10 cellular contexts compared by ENCODE assay signal in the genomic region with DNA sequence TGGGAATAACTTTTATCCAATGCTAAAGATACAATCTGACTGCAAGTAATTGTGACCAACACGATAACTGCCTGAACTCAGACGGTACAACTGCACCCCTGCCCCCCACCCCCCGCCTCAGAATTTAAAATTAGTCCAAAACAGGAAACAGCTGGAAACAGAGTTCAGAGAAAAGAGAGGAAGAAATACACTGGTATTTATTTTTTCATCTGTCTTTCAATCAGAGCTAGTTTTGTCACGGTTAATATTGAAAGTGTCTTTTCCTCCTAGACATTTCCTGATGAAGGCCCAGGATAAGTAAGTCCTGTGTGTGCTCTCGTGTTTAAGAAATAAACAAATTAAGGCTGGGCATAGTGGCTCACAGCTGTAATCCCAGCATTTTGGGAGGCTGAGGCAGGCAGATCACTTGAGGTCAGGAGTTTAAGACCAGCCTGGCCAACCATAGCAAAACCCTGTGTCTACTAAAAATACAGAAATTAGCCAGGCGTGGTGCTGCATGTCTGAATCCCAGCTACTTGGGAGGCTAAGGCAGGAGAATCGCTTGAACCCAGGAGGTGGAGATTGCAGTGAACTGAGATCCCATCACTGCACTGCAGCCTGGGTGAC. TPM values are rescaled to one million over a fixed set of nuclear protein-coding genes. Genes with fewer than 3 reads are reported as not detected.
DNase-seq lines count a peak whose midpoint lies in the region; ATAC-seq and TF ChIP-seq lines count a peak whose summit lies in the region.
"Had no signal": no experiment of that assay in that cellular context is flagged by ENCODE, and none has a peak within 500 bp of the region (broad histone marks: within the 10 kb centered on the region; RNA-seq: fewer than 3 reads in every experiment).

No MANE protein-coding gene starts in this region.

- no peaks in the 10 kb centered on the region for H3K9me3 Mint-ChIP-seq in activated CD8-positive, alpha-beta memory T cell treated with anti-CD3 and anti-CD28 coated beads, Interleukin-2, amount 10 ng/mL, durations not matched to agents 7 days and 5 days (ENCODE audit: low read depth)
- H3K9me3 Mint-ChIP-seq in activated CD4-positive, alpha-beta memory T cell treated with anti-CD3 and anti-CD28 coated beads, Interleukin-2, amount 10 ng/mL, durations not matched to agents 7 days and 5 days, result no peaks in the 10 kb centered on the region

- H3K36me3 Mint-ChIP-seq in activated CD8-positive, alpha-beta memory T cell treated with anti-CD3 and anti-CD28 coated beads, Interleukin-2, amount 10 ng/mL, durations not matched to agents 7 days and 5 days, result no peaks in the 10 kb centered on the region
- H3K36me3 Mint-ChIP-seq in activated CD4-positive, alpha-beta memory T cell treated with anti-CD3 and anti-CD28 coated beads, Interleukin-2, amount 10 ng/mL, durations not matched to agents 7 days and 5 days (ENCODE audit: low read depth), result no peaks in the 10 kb centered on the region

- ATAC-seq in activated CD8-positive, alpha-beta memory T cell treated with anti-CD3 and anti-CD28 coated beads, Interleukin-2, amount 10 ng/mL, durations not matched to agents 7 days and 5 days, result no peak
- no peak for ATAC-seq in lower lobe of right lung
- ATAC-seq in thoracic aorta (ENCODE audit: insufficient number of reproducible peaks, low FRiP score, low read depth), result no peak
- ATAC-seq in HG03457 (IDR thresholded peaks at IDR 0.05; ENCODE audit: unreplicated experiment), result no peak

- H3K27me3 Mint-ChIP-seq in activated CD8-positive, alpha-beta memory T cell treated with anti-CD3 and anti-CD28 coated beads, Interleukin-2, amount 10 ng/mL, durations not matched to agents 7 days and 5 days, result no peaks in the 10 kb centered on the region
- no peaks in the 10 kb centered on the region for H3K27me3 Mint-ChIP-seq in activated CD4-positive, alpha-beta memory T cell treated with anti-CD3 and anti-CD28 coated beads, Interleukin-2, amount 10 ng/mL, durations not matched to agents 7 days and 5 days

- H3K9me3 ChIP-seq in lower lobe of right lung, result no peaks in the 10 kb centered on the region
- no peaks in the 10 kb centered on the region for H3K9me3 ChIP-seq in thoracic aorta

- peak overlapping the region; percentile 73 for H3K27ac ChIP-seq in lower lobe of right lung
- peak overlapping the region; percentile 95 for H3K27ac ChIP-seq in thoracic aorta

- TF ChIP-seq CTCF in lower lobe of right lung (IDR thresholded peaks at IDR 0.05) (no peak), thoracic aorta (IDR thresholded peaks at IDR 0.05) (no peak)

- peaks cover 89% of the 10 kb centered on the region for H3K4me1 ChIP-seq in lower lobe of right lung
- H3K4me1 ChIP-seq in thoracic aorta (ENCODE audit: control insufficient read depth in 1 of 2, low read depth in 2 of 2), result peaks cover 61 to 78% of the 10 kb centered on the region in 2 donors

- intact Hi-C loops in lower lobe of right lung (cut with DNase I), result no loop called here

- DNase-seq in activated CD8-positive, alpha-beta memory T cell treated with anti-CD3 and anti-CD28 coated beads, Interleukin-2, amount 10 ng/mL, durations not matched to agents 7 days and 5 days, result no peak
- no peak for DNase-seq in activated CD8-positive, alpha-beta memory T cell treated with anti-CD3 and anti-CD28 coated beads for 24 hours
- DNase-seq in activated CD4-positive, alpha-beta memory T cell treated with anti-CD3 and anti-CD28 coated beads, Interleukin-2, amount 10 ng/mL, durations not matched to agents 7 days and 5 days, result no peak
- no peak for DNase-seq in lower lobe of right lung
- DNase-seq in thoracic aorta (ENCODE audit: low spot score), result no peak
- DNase-seq in NOMO-1 treated with DMSO at 0.1 percent for 48 hours (lab: John Stamatoyannopoulos, UW; ENCODE audit: unreplicated experiment), result no peak
- no peak for DNase-seq in anterior cingulate cortex (lab: John Stamatoyannopoulos, UW)
- DNase-seq: ACHN had no signal

- no peaks in the 10 kb centered on the region for H3K36me3 ChIP-seq in lower lobe of right lung
- no peaks in the 10 kb centered on the region for H3K36me3 ChIP-seq in thoracic aorta

- peak overlapping the region; percentile 74 for H3K27ac Mint-ChIP-seq in activated CD8-positive, alpha-beta memory T cell treated with anti-CD3 and anti-CD28 coated beads, Interleukin-2, amount 10 ng/mL, durations not matched to agents 7 days and 5 days
- peak overlapping the region; percentile 29 for H3K27ac Mint-ChIP-seq in activated CD4-positive, alpha-beta memory T cell treated with anti-CD3 and anti-CD28 coated beads, Interleukin-2, amount 10 ng/mL, durations not matched to agents 7 days and 5 days

- H3K4me1 Mint-ChIP-seq in activated CD8-positive, alpha-beta memory T cell treated with anti-CD3 and anti-CD28 coated beads, Interleukin-2, amount 10 ng/mL, durations not matched to agents 7 days and 5 days, result peaks cover 34% of the 10 kb centered on the region
- peaks cover 28% of the 10 kb centered on the region for H3K4me1 Mint-ChIP-seq in activated CD4-positive, alpha-beta memory T cell treated with anti-CD3 and anti-CD28 coated beads, Interleukin-2, amount 10 ng/mL, durations not matched to agents 7 days and 5 days

- CTCF ChIA-PET in activated CD8-positive, alpha-beta memory T cell treated with anti-CD3 and anti-CD28 coated beads, Interleukin-2, amount 10 ng/mL, durations not matched to agents 7 days and 5 days (lab: Charles Lee), result interaction anchor here (0.6 to 1.6 kb wide), 5 partner anchors 11 to 56 kb away, joined by 3 to 6 read pairs (median 4); no protein-coding TSS in a partner anchor
- CTCF ChIA-PET in activated CD4-positive, alpha-beta memory T cell treated with anti-CD3 and anti-CD28 coated beads, Interleukin-2, amount 10 ng/mL, durations not matched to agents 7 days and 5 days (lab: Charles Lee), result interaction anchor here (0.6 kb wide), 1 partner anchor 140 kb away, joined by 3 read pairs; no protein-coding TSS in a partner anchor

- H3K27me3 ChIP-seq in lower lobe of right lung (ENCODE audit: low read depth) (no peaks in the 10 kb centered on the region), thoracic aorta (replicated peaks; ENCODE audit: insufficient read depth) (no peaks in the 10 kb centered on the region)

- no peak overlapping the region for H3K4me3 ChIP-seq in lower lobe of right lung
- H3K4me3 ChIP-seq in thoracic aorta, result peak overlapping the region; percentile 30

- H3K4me3 Mint-ChIP-seq in activated CD8-positive, alpha-beta memory T cell treated with anti-CD3 and anti-CD28 coated beads, Interleukin-2, amount 10 ng/mL, durations not matched to agents 7 days and 5 days, result peak overlapping the region; percentile 16
- no peak overlapping the region for H3K4me3 Mint-ChIP-seq in activated CD4-positive, alpha-beta memory T cell treated with anti-CD3 and anti-CD28 coated beads, Interleukin-2, amount 10 ng/mL, durations not matched to agents 7 days and 5 days

- POLR2A ChIA-PET in activated CD4-positive, alpha-beta memory T cell treated with anti-CD3 and anti-CD28 coated beads, Interleukin-2, amount 10 ng/mL, durations not matched to agents 7 days and 5 days (lab: Charles Lee), result interaction anchor here (0.6 to 2.0 kb wide), 4 partner anchors 21 to 1637 kb away, joined by 3 to 17 read pairs (median 3); partner anchors contain the start of gene ACSS1

RNA-seq across cellular contexts. Expression of gene ACSS1, which starts 21.5 kb away (rescaled TPM):
- 10 to 100 TPM; 44.4 TPM for total RNA-seq in activated CD8-positive, alpha-beta memory T cell treated with anti-CD3 and anti-CD28 coated beads, Interleukin-2, amount 10 ng/mL, durations not matched to agents 7 days and 5 days
- total RNA-seq in activated CD4-positive, alpha-beta memory T cell treated with anti-CD3 and anti-CD28 coated beads, Interleukin-2, amount 10 ng/mL, durations not matched to agents 7 days and 5 days, result 10 to 100 TPM; 38.3 to 40.3 TPM
- total RNA-seq in lower lobe of right lung (41.8 TPM), thoracic aorta (10 to 100 TPM; 26.0 to 31.7 TPM)

RNA-seq across cellular contexts. Expression of gene APMAP, which starts 43.9 kb away (rescaled TPM):
- 10 to 100 TPM; 47.5 to 56.0 TPM for total RNA-seq in activated CD8-positive, alpha-beta memory T cell treated with anti-CD3 and anti-CD28 coated beads, Interleukin-2, amount 10 ng/mL, durations not matched to agents 7 days and 5 days
- 10 to 100 TPM; 44.1 to 46.5 TPM for total RNA-seq in activated CD4-positive, alpha-beta memory T cell treated with anti-CD3 and anti-CD28 coated beads, Interleukin-2, amount 10 ng/mL, durations not matched to agents 7 days and 5 days
- 82.9 TPM for total RNA-seq in lower lobe of right lung
- total RNA-seq in thoracic aorta, result 10 to 100 TPM; 38.4 to 44.0 TPM

RNA-seq across cellular contexts. Expression of gene VSX1, which starts 45.5 kb away (rescaled TPM):
- not detected for total RNA-seq in activated CD8-positive, alpha-beta memory T cell treated with anti-CD3 and anti-CD28 coated beads, Interleukin-2, amount 10 ng/mL, durations not matched to agents 7 days and 5 days
- not detected for total RNA-seq in activated CD4-positive, alpha-beta memory T cell treated with anti-CD3 and anti-CD28 coated beads, Interleukin-2, amount 10 ng/mL, durations not matched to agents 7 days and 5 days
- not detected for total RNA-seq in lower lobe of right lung
- not detected for total RNA-seq in thoracic aorta
- total RNA-seq: myocyte had no signal
